Comparison of ENCODE assay signal across 7 cellular contexts in the genomic region with DNA sequence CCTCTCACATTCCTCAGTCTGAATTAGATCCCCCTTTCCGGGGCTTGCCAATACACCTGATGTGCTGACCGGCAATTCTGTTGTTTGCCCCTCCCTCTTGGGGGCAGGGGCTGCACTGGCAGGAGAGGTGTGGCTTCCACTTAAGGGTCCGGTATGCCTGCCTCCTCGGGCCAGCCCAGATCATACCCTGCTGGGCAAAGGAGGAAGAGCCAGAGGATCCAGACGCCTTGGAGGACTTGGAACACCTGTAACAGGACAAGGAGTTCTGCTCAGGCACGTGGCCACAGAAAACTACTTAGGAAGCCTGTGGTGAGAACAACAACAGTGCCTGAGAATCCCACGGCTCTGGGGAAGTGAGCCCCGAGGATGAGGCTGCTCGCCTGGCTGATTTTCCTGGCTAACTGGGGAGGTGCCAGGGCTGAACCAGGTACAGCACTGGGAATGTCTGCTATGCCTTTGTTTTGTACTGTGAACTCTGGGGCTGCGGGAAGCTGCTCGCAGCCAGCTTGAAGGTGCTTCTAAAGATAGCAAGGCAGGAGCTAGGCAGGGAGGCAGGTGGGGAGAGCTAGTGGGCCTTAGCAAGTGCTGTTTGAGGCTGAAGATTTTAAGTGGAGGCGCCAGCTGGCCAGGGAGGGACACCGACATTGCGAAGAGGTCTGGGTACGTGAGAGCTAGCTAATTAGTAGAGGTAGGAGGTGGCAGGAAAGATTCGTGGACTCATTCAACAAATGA. TPM values are rescaled to one million over a fixed set of nuclear protein-coding genes. Genes with fewer than 3 reads are reported as not detected.
DNase-seq lines count a peak whose midpoint lies in the region; ATAC-seq lines count a peak whose summit lies in the region.

SMPDL3B (plus strand) TSS at position 183 of the 732 bp plus-strand sequence; CDS start at position 367, 184 bp downstream.

- H3K27me3 Mint-ChIP-seq in activated T-helper 17 cell treated with anti-CD3 and anti-CD28 coated beads, Interleukin-2, amount 50 U/mL, for 72 hours = peaks cover 13% of the 10 kb centered on the region

- no peak within 1 kb of the TSS for H3K4me3 ChIP-seq in SJCRH30

- no peaks in the 10 kb centered on the region for H3K36me3 ChIP-seq in SJCRH30

- peaks cover 6% of the 10 kb centered on the region for H3K4me1 Mint-ChIP-seq in activated T-helper 17 cell treated with anti-CD3 and anti-CD28 coated beads, Interleukin-2, amount 50 U/mL, for 72 hours

- no peaks in the 10 kb centered on the region for H3K36me3 Mint-ChIP-seq in activated T-helper 17 cell treated with anti-CD3 and anti-CD28 coated beads, Interleukin-2, amount 50 U/mL, for 72 hours (ENCODE audit: low read depth)

- peak; percentile 56 for ATAC-seq in activated T-helper 17 cell treated with anti-CD3 and anti-CD28 coated beads, Interleukin-2, amount 50 U/mL, for 72 hours (replicated peaks)
- no peak for ATAC-seq in HG03378 (IDR thresholded peaks at IDR 0.05; ENCODE audit: unreplicated experiment)

- H3K27me3 ChIP-seq in SJCRH30 = no peaks in the 10 kb centered on the region; the same call in 1 of the 2 replicates

- no peak within 1 kb of the TSS for H3K27ac ChIP-seq in SJCRH30

- H3K9me3 ChIP-seq in SJCRH30 (replicated peaks) = no peaks in the 10 kb centered on the region

- no peaks in the 10 kb centered on the region for H3K9me3 Mint-ChIP-seq in activated T-helper 17 cell treated with anti-CD3 and anti-CD28 coated beads, Interleukin-2, amount 50 U/mL, for 72 hours

- DNase-seq in ELR (ENCODE audit: low read depth) (peak; percentile 61), NAMALWA (ENCODE audit: low spot score) (peak; percentile 57), kidney glomerular epithelial cell (lab: John Stamatoyannopoulos, UW) (peak; percentile 58), SIG-M5 treated with dmso at 0.1 percent for 504 hours (lab: John Stamatoyannopoulos, UW; ENCODE audit: unreplicated experiment) (no peak), SJCRH30 (no peak)

- H3K27ac Mint-ChIP-seq in activated T-helper 17 cell treated with anti-CD3 and anti-CD28 coated beads, Interleukin-2, amount 50 U/mL, for 72 hours = peak within 1 kb of the TSS; percentile 65

- peaks cover 4% of the 10 kb centered on the region; the same call in 1 of the 2 replicates for H3K4me1 ChIP-seq in SJCRH30

- H3K4me3 Mint-ChIP-seq in activated T-helper 17 cell treated with anti-CD3 and anti-CD28 coated beads, Interleukin-2, amount 50 U/mL, for 72 hours = peak within 1 kb of the TSS; percentile 49

RNA-seq across cellular contexts. Expression of gene SMPDL3B, which starts in this region (rescaled TPM):
- total RNA-seq in activated T-helper 17 cell treated with anti-CD3 and anti-CD28 coated beads, Interleukin-2, amount 50 U/mL, for 72 hours = under 1 TPM; 0.28 to 0.45 TPM
- total RNA-seq in SJCRH30 (2014; rRNA removed; shearing (Covaris generic)) = 0.15 and 0.16 TPM in 2 replicates

Comparison
In these comparisons a context has a peak if more than half of its experiments do, and no peak if none do; other contexts are left out.
1. Peak in ATAC-seq in activated T-helper 17 cell treated with anti-CD3 and anti-CD28 coated beads, Interleukin-2, amount 50 U/mL, for 72 hours; RNA of the gene not detected or under 1 TPM.
2. DNase-seq: peak in ELR (single experiment), NAMALWA (single experiment) and kidney glomerular epithelial cell (single experiment); none in SIG-M5 treated with dmso at 0.1 percent for 504 hours (single experiment) and SJCRH30 (0 of 2).